ENCODE assay signal across 9 cellular contexts in genomic region chr16:30895592-30896202, GRCh38. TPM values are rescaled to one million over a fixed set of nuclear protein-coding genes. Genes with fewer than 3 reads are reported as not detected.
A peak's percentile ranks its signal among the peaks of the same experiment; 100 is the strongest.
DNase-seq lines count a peak whose midpoint lies in the region; TF ChIP-seq lines count a peak whose summit lies in the region.
"Had no signal": no experiment of that assay in that cellular context is flagged by ENCODE, and none has a peak within 500 bp of the region (broad histone marks: within the 10 kb centered on the region; RNA-seq: fewer than 3 reads in every experiment).

No MANE protein-coding gene starts in this region.

- H3K4me3 Mint-ChIP-seq in immature natural killer cell: peak overlapping the region; percentile 27 to 86 (median 64)

- 70 to 82% (median 75%) methylated on average over 26 to 27 of the region's 27 CpGs for WGBS in adrenal gland, 4 donors

- peaks cover 0 to 8% (median 7%) of the 10 kb centered on the region in 3 donors for H3K27me3 Mint-ChIP-seq in immature natural killer cell (ENCODE audit: low read depth in 3 of 3)

- no peaks in the 10 kb centered on the region for H3K27me3 ChIP-seq in adrenal gland

- TF ChIP-seq CTCF in adrenal gland (IDR thresholded peaks at IDR 0.05): no peak

- H3K27ac ChIP-seq in adrenal gland (peak overlapping the region; percentile 95 to 98 (median 97)), substantia nigra (ENCODE audit: low read depth, low read length, poor library complexity, severe bottlenecking) (peak overlapping the region; percentile 94)

- no peaks in the 10 kb centered on the region for H3K36me3 Mint-ChIP-seq in immature natural killer cell

- peaks cover 45 to 48% of the 10 kb centered on the region in 2 donors for H3K4me1 Mint-ChIP-seq in immature natural killer cell

- H3K4me3 ChIP-seq in adrenal gland: peak overlapping the region in 1 of 4 donors; percentile 61

- H3K36me3 ChIP-seq in adrenal gland (replicated peaks in 1 of 2): no peaks in the 10 kb centered on the region

- H3K9me3 Mint-ChIP-seq in immature natural killer cell: no peaks in the 10 kb centered on the region

- H3K4me1 ChIP-seq in adrenal gland (replicated peaks in 1 of 2): peaks cover 9 to 40% of the 10 kb centered on the region in 2 donors

- intact Hi-C loops in adrenal gland (cut with DNase I): no loop called here

- DNase-seq in DMS53 (lab: John Stamatoyannopoulos, UW) (peak; percentile 63), DMS53 treated with DMSO at 0.1 percent for 48 hours (lab: John Stamatoyannopoulos, UW; ENCODE audit: unreplicated experiment) (no peak), adrenal gland (peak in 1 of 7 donors; percentile 27), immature natural killer cell (peak in 1 of 3 donors; percentile 15), substantia nigra (lab: John Stamatoyannopoulos, UW) (no peak), NOMO-1 treated with dmso at 0.1 percent for 144 hours (lab: John Stamatoyannopoulos, UW; ENCODE audit: unreplicated experiment) (no peak), COLO668 (lab: John Stamatoyannopoulos, UW; ENCODE audit: unreplicated experiment) (no peak), HK-2 (ENCODE audit: unreplicated experiment) (no peak)
- DNase-seq: 8988T had no signal

- H3K9me3 ChIP-seq in adrenal gland (replicated peaks in 1 of 3): no peaks in the 10 kb centered on the region

- H3K27ac Mint-ChIP-seq in immature natural killer cell: peak overlapping the region; percentile 21 to 93 (median 82)

- TF ChIP-seq POLR2A in adrenal gland (IDR thresholded peaks at IDR 0.05): no peak

RNA-seq across cellular contexts. Expression of gene CTF1, which starts 0.7 kb away (rescaled TPM):
- total RNA-seq in adrenal gland: 10 to 100 TPM in 4 of 8 donors, 1 to 10 TPM in 4; 3.4 to 13.9 (median 9.1) TPM
- polyA plus RNA-seq in adrenal gland (1 to 10 TPM; 4.0 to 7.0 (median 4.7) TPM), immature natural killer cell (not detected)

RNA-seq across cellular contexts. Expression of gene BCL7C, which starts 1.8 kb away (rescaled TPM):
- 10 to 100 TPM; 18.0 to 45.3 (median 30.2) TPM for total RNA-seq in adrenal gland
- 10 to 100 TPM in 2 of 3 donors, 1 to 10 TPM in 1; 7.7 to 88.3 (median 50.1) TPM for polyA plus RNA-seq in adrenal gland
- polyA plus RNA-seq in immature natural killer cell: 10 to 100 TPM; 44.5 to 80.0 (median 60.7) TPM

RNA-seq across cellular contexts. Expression of gene FBXL19, which starts 27.7 kb away (rescaled TPM):
- 10 to 100 TPM in 7 of 8 donors, 1 to 10 TPM in 1; 6.6 to 17.6 (median 12.5) TPM for total RNA-seq in adrenal gland
- polyA plus RNA-seq in adrenal gland (10 to 100 TPM in 2 of 3 donors, 1 to 10 TPM in 1; 1.6 to 74.1 (median 14.0) TPM), immature natural killer cell (1 to 10 TPM in 1 of 3 donors, under 1 TPM in 2; 0.18 to 1.1 (median 0.22) TPM)

RNA-seq across cellular contexts. Expression of gene ORAI3, which starts 53.2 kb away (rescaled TPM):
- 100 to 1,000 TPM in 1 of 8 donors, 10 to 100 TPM in 7; 25.6 to 101 (median 88.5) TPM for total RNA-seq in adrenal gland
- polyA plus RNA-seq in adrenal gland (10 to 100 TPM; 19.5 to 60.5 (median 45.8) TPM), immature natural killer cell (10 to 100 TPM; 31.4 to 50.0 (median 40.3) TPM)

Comparison
In these comparisons a context has a peak if more than half of its experiments do, and no peak if none do; other contexts are left out.
1. RNA of gene CTF1, which starts 0.7 kb away (polyA plus RNA-seq): 4.0 to 7.0 TPM in adrenal gland; not detected in immature natural killer cell; every median in the first group is over 4 times any median in the second.